8 cellular contexts compared by ENCODE assay signal in the genomic region with DNA sequence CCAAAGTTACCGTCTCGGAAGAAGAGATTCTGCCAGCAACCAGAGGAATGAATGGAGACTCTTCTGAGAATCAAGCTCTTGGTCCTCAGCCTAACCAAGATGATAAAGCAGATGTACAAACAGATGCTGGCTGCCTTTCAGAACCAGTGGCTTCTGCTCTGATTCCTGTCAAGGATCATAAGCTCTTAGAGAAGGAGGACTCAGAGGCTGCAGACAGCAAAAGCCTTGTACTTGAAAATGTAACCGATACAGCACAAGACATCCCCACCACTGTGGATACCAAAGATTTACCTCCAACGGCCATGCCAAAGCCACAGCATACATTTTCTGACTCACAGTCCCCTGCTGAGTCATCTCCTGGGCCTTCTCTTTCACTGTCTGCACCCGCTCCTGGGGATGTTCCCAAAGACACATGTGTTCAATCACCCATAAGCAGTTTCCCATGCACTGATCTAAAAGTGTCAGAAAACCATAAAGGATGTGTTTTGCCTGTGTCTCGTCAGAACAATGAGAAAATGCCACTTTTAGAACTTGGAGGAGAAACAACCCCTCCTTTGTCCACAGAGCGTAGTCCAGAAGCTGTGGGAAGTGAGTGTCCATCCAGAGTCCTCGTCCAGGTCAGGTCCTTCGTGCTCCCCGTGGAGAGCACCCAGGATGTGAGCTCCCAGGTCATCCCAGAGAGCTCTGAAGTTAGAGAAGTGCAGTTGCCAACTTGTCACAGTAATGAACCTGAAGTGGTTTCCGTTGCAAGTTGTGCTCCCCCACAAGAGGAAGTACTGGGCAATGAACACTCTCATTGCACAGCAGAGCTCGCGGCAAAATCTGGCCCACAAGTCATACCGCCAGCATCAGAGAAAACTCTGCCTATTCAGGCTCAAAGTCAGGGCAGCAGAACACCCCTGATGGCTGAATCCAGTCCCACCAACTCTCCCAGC.
DNase-seq lines count a peak whose midpoint lies in the region; ATAC-seq and TF ChIP-seq lines count a peak whose summit lies in the region.

No MANE protein-coding gene starts in this region.

- peaks cover 75% of the 10 kb centered on the region for H3K4me1 Mint-ChIP-seq in dendritic cell treated with granulocyte-macrophage colony-stimulating factor and Interleukin-4, amounts not matched to agents 40 ng/mL and 50 ng/mL, for 4 days (ENCODE audit: low read depth)
- H3K4me1 Mint-ChIP-seq in osteocyte (ENCODE audit: unreplicated experiment) (peaks cover 19% of the 10 kb centered on the region), neural progenitor cell (no peaks in the 10 kb centered on the region)

- peak; percentile 99 for DNase-seq in EH (ENCODE audit: low read depth)
- peak; percentile 93 for DNase-seq in Karpas-422
- DNase-seq in activated CD4-positive, alpha-beta T cell treated with anti-CD3 and anti-CD28 coated beads for 24 hours (ENCODE audit: low read depth in 2 of 2), result peak; percentile 50 to 67
- DNase-seq in osteocyte (ENCODE audit: extremely low spot score, unreplicated experiment), result no peak
- no peak for DNase-seq in middle frontal gyrus (ENCODE audit: extremely low spot score, low spot score)
- DNase-seq in neural progenitor cell (ENCODE audit: low spot score), result no peak

- peak overlapping the region; percentile 80 for H3K9ac ChIP-seq in Karpas-422 (ENCODE audit: low read length)
- no peak overlapping the region for H3K9ac ChIP-seq in neural progenitor cell

- H3K27ac ChIP-seq in Karpas-422 (ENCODE audit: low read length), result peak overlapping the region; percentile 96
- no peak overlapping the region for H3K27ac ChIP-seq in neural progenitor cell

- peak overlapping the region; percentile 97 for H3K27ac Mint-ChIP-seq in dendritic cell treated with granulocyte-macrophage colony-stimulating factor and Interleukin-4, amounts not matched to agents 40 ng/mL and 50 ng/mL, for 4 days
- peak overlapping the region; percentile 83 for H3K27ac Mint-ChIP-seq in osteocyte (ENCODE audit: unreplicated experiment)
- H3K27ac Mint-ChIP-seq in neural progenitor cell, result no peak overlapping the region

- TF ChIP-seq CTCF in osteocyte (IDR thresholded peaks at IDR 0.05) (no peak), neural progenitor cell (IDR thresholded peaks at IDR 0.05) (no peak)

- H3K4me2 ChIP-seq in Karpas-422 (ENCODE audit: low read depth, low read length, poor library complexity, severe bottlenecking), result peak overlapping the region; percentile 84
- no peak overlapping the region for H3K4me2 ChIP-seq in neural progenitor cell

- H3K27me3 ChIP-seq in Karpas-422 (ENCODE audit: low read length), result no peaks in the 10 kb centered on the region
- peaks cover 8% of the 10 kb centered on the region for H3K27me3 ChIP-seq in neural progenitor cell

- peak overlapping the region; percentile 63 for H3K4me3 Mint-ChIP-seq in dendritic cell treated with granulocyte-macrophage colony-stimulating factor and Interleukin-4, amounts not matched to agents 40 ng/mL and 50 ng/mL, for 4 days
- H3K4me3 Mint-ChIP-seq in osteocyte (ENCODE audit: unreplicated experiment) (no peak overlapping the region), neural progenitor cell (no peak overlapping the region)

- H3K9me3 Mint-ChIP-seq in dendritic cell treated with granulocyte-macrophage colony-stimulating factor and Interleukin-4, amounts not matched to agents 40 ng/mL and 50 ng/mL, for 4 days, result no peaks in the 10 kb centered on the region
- H3K9me3 Mint-ChIP-seq in osteocyte (ENCODE audit: unreplicated experiment), result no peaks in the 10 kb centered on the region
- H3K9me3 Mint-ChIP-seq in neural progenitor cell, result no peaks in the 10 kb centered on the region

- H3K36me3 ChIP-seq in Karpas-422 (ENCODE audit: insufficient read depth, low read length), result peaks cover under 1% of the 10 kb centered on the region; the same call in 1 of the 2 replicates
- no peaks in the 10 kb centered on the region for H3K36me3 ChIP-seq in neural progenitor cell

- peaks cover 95% of the 10 kb centered on the region for H3K4me1 ChIP-seq in Karpas-422 (ENCODE audit: low read length)
- no peaks in the 10 kb centered on the region for H3K4me1 ChIP-seq in neural progenitor cell

- H3F3A ChIP-seq in neural progenitor cell (ENCODE audit: low read depth), result no peaks in the 10 kb centered on the region

- H3K36me3 Mint-ChIP-seq in dendritic cell treated with granulocyte-macrophage colony-stimulating factor and Interleukin-4, amounts not matched to agents 40 ng/mL and 50 ng/mL, for 4 days (ENCODE audit: low read depth), result peaks cover 32% of the 10 kb centered on the region
- H3K36me3 Mint-ChIP-seq in osteocyte (ENCODE audit: unreplicated experiment) (no peaks in the 10 kb centered on the region), neural progenitor cell (no peaks in the 10 kb centered on the region)

- intact Hi-C loops in dendritic cell treated with granulocyte-macrophage colony-stimulating factor and Interleukin-4, amounts not matched to agents 40 ng/mL and 50 ng/mL, for 4 days (cut with micrococcal nuclease), result no loop called here

- H3K79me2 ChIP-seq in Karpas-422 (ENCODE audit: low read length) (peaks cover 83% of the 10 kb centered on the region), neural progenitor cell (ENCODE audit: low read depth) (no peaks in the 10 kb centered on the region)

- H3K4me3 ChIP-seq in Karpas-422 (ENCODE audit: low read length) (peak overlapping the region; percentile 71), neural progenitor cell (no peak overlapping the region)

- peak; percentile 59 for ATAC-seq in GM21723 (IDR thresholded peaks at IDR 0.05; ENCODE audit: unreplicated experiment)

- no peaks in the 10 kb centered on the region for H4K20me1 ChIP-seq in Karpas-422 (ENCODE audit: insufficient read depth, low read depth, low read length)
- no peaks in the 10 kb centered on the region for H4K20me1 ChIP-seq in neural progenitor cell (ENCODE audit: low read depth)

- H2AFZ ChIP-seq in Karpas-422 (ENCODE audit: low read length) (no peak overlapping the region), neural progenitor cell (replicated peaks) (no peak overlapping the region)

- no peaks in the 10 kb centered on the region for H3K9me2 ChIP-seq in Karpas-422 (replicated peaks; ENCODE audit: insufficient read depth, low read length)

- H3K27me3 Mint-ChIP-seq in dendritic cell treated with granulocyte-macrophage colony-stimulating factor and Interleukin-4, amounts not matched to agents 40 ng/mL and 50 ng/mL, for 4 days, result no peaks in the 10 kb centered on the region
- H3K27me3 Mint-ChIP-seq in osteocyte (ENCODE audit: unreplicated experiment), result no peaks in the 10 kb centered on the region
- peaks cover 11% of the 10 kb centered on the region for H3K27me3 Mint-ChIP-seq in neural progenitor cell (ENCODE audit: insufficient read depth, low read depth)

- H3K9me3 ChIP-seq in Karpas-422 (ENCODE audit: low read length), result no peaks in the 10 kb centered on the region
- H3K9me3 ChIP-seq in neural progenitor cell (ENCODE audit: low read depth), result no peaks in the 10 kb centered on the region

Comparison
In these comparisons a context has a peak if more than half of its experiments do, and no peak if none do; other contexts are left out.
1. DNase-seq: peak in EH (single experiment), Karpas-422 (single experiment) and activated CD4-positive, alpha-beta T cell treated with anti-CD3 and anti-CD28 coated beads for 24 hours (2 of 2); none in osteocyte (single experiment), middle frontal gyrus (single experiment) and neural progenitor cell (single experiment).